ENCODE assay signal across 21 cellular contexts in the genomic region with DNA sequence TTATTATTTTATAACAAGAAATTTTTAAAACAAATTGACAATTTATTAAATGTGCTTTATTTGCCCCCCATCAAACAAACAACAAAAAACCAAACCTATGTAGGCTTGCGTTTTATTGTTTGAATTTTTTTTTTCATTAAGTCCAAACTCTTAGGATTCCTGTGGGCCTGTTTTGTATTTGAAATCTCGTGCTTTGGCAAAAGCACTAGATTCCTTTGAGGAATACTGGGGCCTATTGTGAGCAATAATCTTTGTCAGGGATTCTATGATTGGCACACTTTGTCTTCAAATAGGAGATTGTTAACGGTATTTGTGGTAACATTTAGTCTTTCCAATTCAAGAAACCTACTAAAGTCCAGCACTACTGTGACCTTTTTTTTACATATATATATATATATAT.
DNase-seq lines count a peak whose midpoint lies in the region; ATAC-seq, FAIRE-seq and TF ChIP-seq lines count a peak whose summit lies in the region.
"Had no signal": no experiment of that assay in that cellular context is flagged by ENCODE, and none has a peak within 500 bp of the region (broad histone marks: within the 10 kb centered on the region; RNA-seq: fewer than 3 reads in every experiment).

No MANE protein-coding gene starts in this region.

- no peaks in the 10 kb centered on the region for H3K36me3 ChIP-seq in gastroesophageal sphincter
- H3K36me3 ChIP-seq: BLaER1, HAP-1 had no signal

- no peak overlapping the region for H3K27ac ChIP-seq in gastroesophageal sphincter
- H3K27ac ChIP-seq: BLaER1, C4-2B had no signal

- H3K4me1 ChIP-seq in gastroesophageal sphincter, result no peaks in the 10 kb centered on the region
- H3K4me1 ChIP-seq: HAP-1 had no signal

- FAIRE-seq in TTC549 (lab: Jason Lieb, UNC), result peak; percentile 26
- FAIRE-seq: D721Med, GM12891, GM18507, H54 had no signal

- ATAC-seq in GM21526 (IDR thresholded peaks at IDR 0.05; ENCODE audit: low FRiP score, unreplicated experiment) (no peak), gastroesophageal sphincter (no peak)
- ATAC-seq: CD8-positive, alpha-beta T cell had no signal

- TF ChIP-seq POLR2A in gastroesophageal sphincter (IDR thresholded peaks at IDR 0.05), result no peak

- 49 to 76% methylated on average over 3 of the region's 3 CpGs for WGBS in gastroesophageal sphincter (ENCODE audit: low coverage in 1 of 2), 2 donors

- TF ChIP-seq CTCF in gastroesophageal sphincter (IDR thresholded peaks at IDR 0.05), result no peak

- no peak for TF ChIP-seq EP300 in gastroesophageal sphincter (IDR thresholded peaks at IDR 0.05)

- H3K9me3 ChIP-seq in gastroesophageal sphincter, result no peaks in the 10 kb centered on the region
- H3K9me3 ChIP-seq: HAP-1 had no signal

- DNase-seq in AG20443 (ENCODE audit: low spot score) (peak; percentile 25), fibroblast of gingiva (ENCODE audit: low read depth) (peak; percentile 11), NCI-H446 treated with DMSO at 0.1 percent for 48 hours (lab: John Stamatoyannopoulos, UW) (no peak)
- DNase-seq: CD4-positive, CD25-positive, alpha-beta regulatory T cell; CD8-positive, alpha-beta T cell; DMS 273 treated with DMSO at 0.1 percent for 48 hours; DMS79; EL; GDM1; GOT3; HFFc6 had no signal

- H3K4me3 ChIP-seq in gastroesophageal sphincter, result no peak overlapping the region
- H3K4me3 ChIP-seq: BLaER1, HAP-1 had no signal

- H3K27me3 ChIP-seq in gastroesophageal sphincter, result no peaks in the 10 kb centered on the region
- H3K27me3 ChIP-seq: BLaER1 had no signal
